8 cellular contexts compared by ENCODE assay signal in the genomic region with DNA sequence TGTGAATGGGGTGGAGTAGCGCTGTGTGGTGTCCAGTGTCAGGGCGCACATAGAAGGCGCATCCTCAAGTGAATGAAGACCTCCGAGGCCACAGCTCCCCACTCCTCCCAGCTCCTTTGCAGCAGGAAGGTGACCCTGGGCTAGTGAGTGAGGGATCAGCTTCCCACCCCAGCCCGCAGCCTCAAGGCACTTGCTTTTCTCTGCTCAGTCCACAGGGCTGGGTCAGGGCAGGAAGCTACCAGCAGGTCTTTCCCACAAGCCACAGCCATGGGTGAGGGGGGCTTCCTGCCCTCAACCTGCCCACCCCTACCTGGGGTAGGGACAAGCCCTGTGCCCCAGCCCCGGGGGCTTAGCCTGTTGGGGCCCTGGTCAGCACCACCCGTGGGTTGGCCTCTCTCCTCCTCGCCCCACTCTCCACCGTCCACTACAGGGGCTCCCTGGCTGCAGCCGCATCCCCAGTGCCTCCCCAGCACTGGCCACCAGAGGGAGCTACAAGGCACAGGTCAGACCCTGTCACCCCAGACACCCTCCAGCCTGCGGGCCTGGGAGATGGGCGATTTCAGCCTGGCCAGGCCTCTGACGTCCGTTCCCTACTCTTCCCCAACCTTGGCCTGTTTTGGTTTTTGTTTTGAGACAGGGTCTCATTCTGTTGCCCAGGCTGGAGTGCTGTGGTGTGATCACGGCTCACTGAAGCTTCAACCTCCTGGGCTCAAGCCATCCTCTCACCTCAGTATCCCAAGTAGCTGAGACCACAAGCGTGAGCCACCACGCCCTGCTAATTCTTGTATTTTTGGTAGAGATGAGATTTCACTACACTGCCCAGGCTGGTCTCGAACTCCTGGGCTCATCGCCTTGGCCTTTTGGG. TPM values are rescaled to one million over a fixed set of nuclear protein-coding genes. Genes with fewer than 3 reads are reported as not detected.
A peak's percentile ranks its signal among the peaks of the same experiment; 100 is the strongest.
DNase-seq lines count a peak whose midpoint lies in the region; ATAC-seq and TF ChIP-seq lines count a peak whose summit lies in the region.

No MANE protein-coding gene starts in this region.

- CTCF ChIA-PET in HEK293 (lab: Yijun Ruan, JAX) (interaction anchor here (0.5 to 5.8 kb wide), 89 partner anchors 8 to 964 kb away, joined by 3 to 86 read pairs (median 5); a partner anchor contains a TSS), PC-3 (lab: Charles Lee) (interaction anchor here (0.5 to 1.3 kb wide), 12 partner anchors 15 to 268 kb away, joined by 3 to 12 read pairs (median 4); a partner anchor contains a TSS)

- no peaks in the 10 kb centered on the region for H4K20me1 ChIP-seq in PC-3 (ENCODE audit: low read length)

- no peaks in the 10 kb centered on the region for H3K9me2 ChIP-seq in PC-3 (replicated peaks; ENCODE audit: low read length)

- peak overlapping the region; percentile 97 for H3K4me2 ChIP-seq in PC-3 (ENCODE audit: low read length)

- no peak overlapping the region for H3K27ac ChIP-seq in HEK293 (ENCODE audit: extremely low read depth, low read depth, low read length)
- H3K27ac ChIP-seq in PC-3 (ENCODE audit: low read length) = no peak overlapping the region
- no peak overlapping the region for H3K27ac ChIP-seq in stomach smooth muscle (ENCODE audit: low read length)

- H3F3A ChIP-seq in PC-3 (ENCODE audit: low read length, unreplicated experiment) = no peaks in the 10 kb centered on the region

- intact Hi-C loops in PC-3 (cut with micrococcal nuclease) = loop anchor here (5.0 kb wide), 1 partner anchor 127 kb away; no protein-coding TSS in a partner anchor
- intact Hi-C loops in activated T-helper 1 cell treated with anti-CD3 and anti-CD28 coated beads, Interleukin-12 subunit alpha, Interleukin-12 subunit beta, Interleukin-2, Interleukin-4 antibody, amounts not matched to agents 30 ng/mL and 10 ng/mL and 1 ng/mL, durations not matched to agents 14 hours and 24 hours and 36 hours (cut with micrococcal nuclease) = loop anchor here (1.0 to 10.0 kb wide), 6 partner anchors 17 to 544 kb away; a partner anchor contains a TSS

- no peaks in the 10 kb centered on the region for H3K36me3 Mint-ChIP-seq in activated T-helper 1 cell treated with anti-CD3 and anti-CD28 coated beads, Interleukin-12 subunit alpha, Interleukin-12 subunit beta, Interleukin-2, Interleukin-4 antibody, amounts not matched to agents 30 ng/mL and 10 ng/mL and 1 ng/mL, durations not matched to agents 14 hours and 24 hours and 36 hours (ENCODE audit: low read depth)
- H3K36me3 Mint-ChIP-seq in neural crest cell (ENCODE audit: low read depth) = no peaks in the 10 kb centered on the region

- H3K36me3 ChIP-seq in HEK293 (ENCODE audit: control insufficient read depth in 2 of 2, insufficient read depth in 1 of 2, low read length in 2 of 2) (no peaks in the 10 kb centered on the region), PC-3 (ENCODE audit: low read depth, low read length) (no peaks in the 10 kb centered on the region), stomach smooth muscle (ENCODE audit: control insufficient read depth in 2 of 2, insufficient read depth in 2 of 2, low read length in 2 of 2) (no peaks in the 10 kb centered on the region)

- H3K27me3 Mint-ChIP-seq in activated T-helper 1 cell treated with anti-CD3 and anti-CD28 coated beads, Interleukin-12 subunit alpha, Interleukin-12 subunit beta, Interleukin-2, Interleukin-4 antibody, amounts not matched to agents 30 ng/mL and 10 ng/mL and 1 ng/mL, durations not matched to agents 14 hours and 24 hours and 36 hours (ENCODE audit: insufficient read depth) = no peaks in the 10 kb centered on the region
- no peaks in the 10 kb centered on the region for H3K27me3 Mint-ChIP-seq in neural crest cell (ENCODE audit: low read depth)

- H3K4me3 ChIP-seq in HEK293 (ENCODE audit: low read depth, low read length) (no peak overlapping the region), PC-3 (ENCODE audit: low read length) (peak overlapping the region; percentile 68; the same call in 1 of the 2 replicates), fibroblast of the aortic adventitia (ENCODE audit: low read depth, low read length) (no peak overlapping the region), stomach smooth muscle (ENCODE audit: low read length in 2 of 2) (peak overlapping the region; percentile 71 to 77)

- H3K4me1 ChIP-seq in HEK293 (ENCODE audit: control insufficient read depth, insufficient read depth, low read length) = peaks cover 2% of the 10 kb centered on the region; the same call in 1 of the 2 replicates
- H3K4me1 ChIP-seq in PC-3 (ENCODE audit: insufficient read depth, low read length) = peaks cover 13% of the 10 kb centered on the region; the same call in 1 of the 2 replicates
- H3K4me1 ChIP-seq in stomach smooth muscle (ENCODE audit: control insufficient read depth, insufficient read depth, low read length) = peaks cover 33% of the 10 kb centered on the region

- H3K9ac ChIP-seq in PC-3 (ENCODE audit: low read length) (no peak overlapping the region), stomach smooth muscle (ENCODE audit: low read length in 2 of 2) (no peak overlapping the region)

- POLR2A ChIA-PET in HEK293 (lab: Yijun Ruan, JAX) (interaction anchor here (0.5 to 1.7 kb wide), 13 partner anchors 10 to 235 kb away, joined by 3 to 8 read pairs (median 3); a partner anchor contains a TSS), PC-3 (lab: Charles Lee; ENCODE audit: unreplicated experiment) (interaction anchor here (0.5 to 0.6 kb wide), 2 partner anchors 28 to 238 kb away, joined by 3 to 4 read pairs; a partner anchor contains a TSS)

- H3K9me3 ChIP-seq in HEK293 (ENCODE audit: control insufficient read depth, insufficient read depth, low read depth, low read length) (no peaks in the 10 kb centered on the region), PC-3 (ENCODE audit: low read length) (no peaks in the 10 kb centered on the region), stomach smooth muscle (ENCODE audit: control insufficient read depth in 2 of 2, low read length in 2 of 2) (no peaks in the 10 kb centered on the region)

- BruUV-seq in PC-3 (replicated peaks; lab: Mats Ljungman, UMichigan) = no TSS peak

- ATAC-seq in PC-3 = peak; percentile 59
- no peak for ATAC-seq in HG02571 (IDR thresholded peaks at IDR 0.05; ENCODE audit: unreplicated experiment)

- peak overlapping the region; percentile 80 for H3K4me3 Mint-ChIP-seq in activated T-helper 1 cell treated with anti-CD3 and anti-CD28 coated beads, Interleukin-12 subunit alpha, Interleukin-12 subunit beta, Interleukin-2, Interleukin-4 antibody, amounts not matched to agents 30 ng/mL and 10 ng/mL and 1 ng/mL, durations not matched to agents 14 hours and 24 hours and 36 hours
- H3K4me3 Mint-ChIP-seq in neural crest cell = peak overlapping the region; percentile 76

- TF ChIP-seq CTCF in HEK293 (tag by site-specific recombination; IDR thresholded peaks at IDR 0.05) = peak; percentile 94
- TF ChIP-seq CTCF in PC-3 (conservative IDR thresholded peaks at IDR 0.05; ENCODE audit: low read depth, low read length) = peak; percentile 80
- peak; percentile 94 for TF ChIP-seq CTCF in fibroblast of the aortic adventitia (IDR thresholded peaks at IDR 0.05; ENCODE audit: insufficient read depth, low read length)
- peak; percentile 85 for TF ChIP-seq CTCF in neural crest cell (conservative IDR thresholded peaks at IDR 0.05)

- H3K27me3 ChIP-seq in PC-3 (ENCODE audit: low read length) = no peaks in the 10 kb centered on the region
- H3K27me3 ChIP-seq in stomach smooth muscle (ENCODE audit: control insufficient read depth in 1 of 2, insufficient read depth in 2 of 2, low read length in 2 of 2) = no peaks in the 10 kb centered on the region

- peak overlapping the region; percentile 67 for H3K27ac Mint-ChIP-seq in activated T-helper 1 cell treated with anti-CD3 and anti-CD28 coated beads, Interleukin-12 subunit alpha, Interleukin-12 subunit beta, Interleukin-2, Interleukin-4 antibody, amounts not matched to agents 30 ng/mL and 10 ng/mL and 1 ng/mL, durations not matched to agents 14 hours and 24 hours and 36 hours
- no peak overlapping the region for H3K27ac Mint-ChIP-seq in neural crest cell (ENCODE audit: unreplicated experiment)

- no peaks in the 10 kb centered on the region for H3K9me3 Mint-ChIP-seq in activated T-helper 1 cell treated with anti-CD3 and anti-CD28 coated beads, Interleukin-12 subunit alpha, Interleukin-12 subunit beta, Interleukin-2, Interleukin-4 antibody, amounts not matched to agents 30 ng/mL and 10 ng/mL and 1 ng/mL, durations not matched to agents 14 hours and 24 hours and 36 hours
- H3K9me3 Mint-ChIP-seq in neural crest cell = no peaks in the 10 kb centered on the region

- H2AFZ ChIP-seq in PC-3 (ENCODE audit: low read length) = no peak overlapping the region

- H3K79me2 ChIP-seq in PC-3 (ENCODE audit: low read length) = peaks cover 12% of the 10 kb centered on the region; the same call in 1 of the 2 replicates

- DNase-seq in DMS114 treated with DMSO at 0.1 percent for 48 hours (lab: John Stamatoyannopoulos, UW; ENCODE audit: unreplicated experiment) = peak; percentile 18
- DNase-seq in PC-3 = peak; percentile 66
- peak; percentile 63 for DNase-seq in activated T-helper 1 cell treated with anti-CD3 and anti-CD28 coated beads, Interleukin-12 subunit alpha, Interleukin-12 subunit beta, Interleukin-2, Interleukin-4 antibody, amounts not matched to agents 30 ng/mL and 10 ng/mL and 1 ng/mL, durations not matched to agents 14 hours and 24 hours and 36 hours (ENCODE audit: low spot score)
- peak; percentile 59 for DNase-seq in fibroblast of the aortic adventitia (ENCODE audit: low read depth)
- DNase-seq in neural crest cell (ENCODE audit: low read depth, low spot score) = peak; percentile 89

- H3K4me1 Mint-ChIP-seq in activated T-helper 1 cell treated with anti-CD3 and anti-CD28 coated beads, Interleukin-12 subunit alpha, Interleukin-12 subunit beta, Interleukin-2, Interleukin-4 antibody, amounts not matched to agents 30 ng/mL and 10 ng/mL and 1 ng/mL, durations not matched to agents 14 hours and 24 hours and 36 hours (ENCODE audit: low read depth) = peaks cover 29% of the 10 kb centered on the region
- peaks cover 8% of the 10 kb centered on the region for H3K4me1 Mint-ChIP-seq in neural crest cell

RNA-seq across cellular contexts. Expression of a gene that starts 1.3 kb away (rescaled TPM):
- total RNA-seq in PC-3 (2014; rRNA removed) = 25.9 and 31.5 TPM in 2 replicates
- 25.7 and 26.9 TPM in 2 replicates for total RNA-seq in activated T-helper 1 cell treated with anti-CD3 and anti-CD28 coated beads, Interleukin-12 subunit alpha, Interleukin-12 subunit beta, Interleukin-2, Interleukin-4 antibody, amounts not matched to agents 30 ng/mL and 10 ng/mL and 1 ng/mL, durations not matched to agents 14 hours and 24 hours and 36 hours
- total RNA-seq in fibroblast of the aortic adventitia (ENCODE audit: low replicate concordance) = 21.0 and 25.0 TPM in 2 replicates
- total RNA-seq in neural crest cell = 31.7 and 37.1 TPM in 2 replicates

RNA-seq across cellular contexts. Expression of a gene that starts 2.6 kb away (rescaled TPM):
- not detected in 2 replicates for total RNA-seq in PC-3 (2014; rRNA removed)
- total RNA-seq in activated T-helper 1 cell treated with anti-CD3 and anti-CD28 coated beads, Interleukin-12 subunit alpha, Interleukin-12 subunit beta, Interleukin-2, Interleukin-4 antibody, amounts not matched to agents 30 ng/mL and 10 ng/mL and 1 ng/mL, durations not matched to agents 14 hours and 24 hours and 36 hours = 0.16 and 0.22 TPM in 2 replicates
- total RNA-seq in fibroblast of the aortic adventitia (ENCODE audit: low replicate concordance) = not detected in 2 replicates
- 0.14 TPM in 1 of 2 replicates, not detected in the other for total RNA-seq in neural crest cell

RNA-seq across cellular contexts. Expression of a gene that starts 16.7 kb away (rescaled TPM):
- total RNA-seq in PC-3 (2014; rRNA removed) = 25.4 and 33.3 TPM in 2 replicates
- total RNA-seq in activated T-helper 1 cell treated with anti-CD3 and anti-CD28 coated beads, Interleukin-12 subunit alpha, Interleukin-12 subunit beta, Interleukin-2, Interleukin-4 antibody, amounts not matched to agents 30 ng/mL and 10 ng/mL and 1 ng/mL, durations not matched to agents 14 hours and 24 hours and 36 hours = 78.2 and 80.1 TPM in 2 replicates
- 23.8 and 31.6 TPM in 2 replicates for total RNA-seq in fibroblast of the aortic adventitia (ENCODE audit: low replicate concordance)
- total RNA-seq in neural crest cell = 54.7 and 61.1 TPM in 2 replicates

RNA-seq across cellular contexts. Expression of a gene that starts 24.6 kb away (rescaled TPM):
- 0.92 and 1.3 TPM in 2 replicates for total RNA-seq in PC-3 (2014; rRNA removed)
- total RNA-seq in activated T-helper 1 cell treated with anti-CD3 and anti-CD28 coated beads, Interleukin-12 subunit alpha, Interleukin-12 subunit beta, Interleukin-2, Interleukin-4 antibody, amounts not matched to agents 30 ng/mL and 10 ng/mL and 1 ng/mL, durations not matched to agents 14 hours and 24 hours and 36 hours = not detected in 2 replicates
- total RNA-seq in fibroblast of the aortic adventitia (ENCODE audit: low replicate concordance) = 0.09 TPM in 1 of 2 replicates, not detected in the other
- total RNA-seq in neural crest cell = not detected in 2 replicates

RNA-seq across cellular contexts. Expression of a gene that starts 32.9 kb away (rescaled TPM):
- total RNA-seq in PC-3 (2014; rRNA removed) (1.4 and 4.3 TPM in 2 replicates), fibroblast of the aortic adventitia (ENCODE audit: low replicate concordance) (4.3 and 5.2 TPM in 2 replicates), neural crest cell (not detected in 2 replicates)
- not detected in 2 replicates for total RNA-seq in activated T-helper 1 cell treated with anti-CD3 and anti-CD28 coated beads, Interleukin-12 subunit alpha, Interleukin-12 subunit beta, Interleukin-2, Interleukin-4 antibody, amounts not matched to agents 30 ng/mL and 10 ng/mL and 1 ng/mL, durations not matched to agents 14 hours and 24 hours and 36 hours

Comparison
In these comparisons a context has a peak if more than half of its experiments do, and no peak if none do; other contexts are left out.
1. DNase-seq: peak in every context shown above with its lines; median percentile 89 in neural crest cell; 66 in PC-3; 63 in activated T-helper 1 cell treated with anti-CD3 and anti-CD28 coated beads, Interleukin-12 subunit alpha, Interleukin-12 subunit beta, Interleukin-2, Interleukin-4 antibody, amounts not matched to agents 30 ng/mL and 10 ng/mL and 1 ng/mL, durations not matched to agents 14 hours and 24 hours and 36 hours; 59 in fibroblast of the aortic adventitia; 18 in DMS114 treated with DMSO at 0.1 percent for 48 hours.
2. H3K4me3 ChIP-seq: peak in PC-3 (single experiment) and stomach smooth muscle (2 of 2); none in HEK293 (single experiment) and fibroblast of the aortic adventitia (single experiment).
3. Peak in every context shown above with its lines, with median percentiles within 50 percentile points of each other: CTCF ChIP-seq.